Comparison of ENCODE assay signal across 18 cellular contexts in genomic region chr1:17887646-17888395, GRCh38.
DNase-seq lines count a peak whose midpoint lies in the region; ATAC-seq and TF ChIP-seq lines count a peak whose summit lies in the region.
"Had no signal": no experiment of that assay in that cellular context is flagged by ENCODE, and none has a peak within 500 bp of the region (broad histone marks: within the 10 kb centered on the region; RNA-seq: fewer than 3 reads in every experiment).

No MANE protein-coding gene starts in this region.

- H3K27ac ChIP-seq in endodermal cell (ENCODE audit: low read depth, low read length) (no peak overlapping the region), upper lobe of right lung (no peak overlapping the region)
- H3K27ac ChIP-seq: Peyer's patch had no signal

- H3K9me3 Mint-ChIP-seq in endodermal cell, result no peaks in the 10 kb centered on the region
- H3K9me3 Mint-ChIP-seq: T-cell had no signal

- no peak overlapping the region for H3K9ac ChIP-seq in endodermal cell (ENCODE audit: extremely low read depth, low read length, poor library complexity, severe bottlenecking)
- H3K9ac ChIP-seq: SK-N-SH had no signal

- H3K4me3 ChIP-seq in endodermal cell (ENCODE audit: low read length), result no peak overlapping the region
- no peak overlapping the region for H3K4me3 ChIP-seq in upper lobe of right lung
- H3K4me3 ChIP-seq: K562, Peyer's patch had no signal

- H3K27me3 Mint-ChIP-seq in endodermal cell (ENCODE audit: insufficient read depth), result peaks cover 31% of the 10 kb centered on the region

- no peaks in the 10 kb centered on the region for H3K9me3 ChIP-seq in endodermal cell (ENCODE audit: control insufficient read depth, low read length)
- H3K9me3 ChIP-seq in upper lobe of right lung, result no peaks in the 10 kb centered on the region
- H3K9me3 ChIP-seq: Peyer's patch, SK-N-SH had no signal

- DNase-seq in NCI-H82 (lab: John Stamatoyannopoulos, UW) (peak; percentile 46), NCI-H82 treated with DMSO at 0.1 percent for 48 hours (lab: John Stamatoyannopoulos, UW; ENCODE audit: unreplicated experiment) (no peak), NCI-H2196 (lab: John Stamatoyannopoulos, UW; ENCODE audit: unreplicated experiment) (peak; percentile 72), endodermal cell (peak; percentile 27), upper lobe of right lung (peak; percentile 46), T-helper 1 cell (no peak), RKO (ENCODE audit: low spot score) (no peak), activated gamma-delta T cell (lab: John Stamatoyannopoulos, UW) (no peak)
- DNase-seq: HCEC 1CT, NCI-H1436 treated with DMSO at 0.1 percent for 48 hours, NCI-H2081 treated with DMSO at 0.1 percent for 48 hours, NCI-H345, NCI-H748 treated with DMSO at 0.1 percent for 48 hours, Peyer's patch, Right ventricle myocardium superior, SK-N-SH, T-cell had no signal

- H3K36me3 ChIP-seq in endodermal cell (ENCODE audit: control insufficient read depth, insufficient read depth, low read length) (no peaks in the 10 kb centered on the region), upper lobe of right lung (no peaks in the 10 kb centered on the region)
- H3K36me3 ChIP-seq: Peyer's patch had no signal

- no peak overlapping the region for H3K27ac Mint-ChIP-seq in endodermal cell
- H3K27ac Mint-ChIP-seq: T-cell had no signal

- H3K4me1 Mint-ChIP-seq in endodermal cell, result no peaks in the 10 kb centered on the region
- H3K4me1 Mint-ChIP-seq: T-cell had no signal

- TF ChIP-seq CTCF in endodermal cell (conservative IDR thresholded peaks at IDR 0.05) (no peak), upper lobe of right lung (IDR thresholded peaks at IDR 0.05) (no peak)

- no peak overlapping the region for H3K4me3 Mint-ChIP-seq in endodermal cell
- H3K4me3 Mint-ChIP-seq: T-cell had no signal

- ATAC-seq in upper lobe of right lung, result no peak
- ATAC-seq: K562, T-cell had no signal

- no peaks in the 10 kb centered on the region for H3K36me3 Mint-ChIP-seq in endodermal cell (ENCODE audit: low read depth)
- H3K36me3 Mint-ChIP-seq: T-cell had no signal

- 87 to 90% methylated on average over 14 to 20 of the region's 20 CpGs for WGBS in endodermal cell (ENCODE audit: insufficient coverage in 1 of 2, insufficient read length in 1 of 2), 2 experiments

- intact Hi-C loops in upper lobe of right lung (cut with DNase I), result no loop called here

- peaks cover 10% of the 10 kb centered on the region for H3K27me3 ChIP-seq in endodermal cell (ENCODE audit: control insufficient read depth, insufficient read depth, low read length, poor library complexity, severe bottlenecking)
- H3K27me3 ChIP-seq in upper lobe of right lung, result peaks cover 15% of the 10 kb centered on the region
- H3K27me3 ChIP-seq: Peyer's patch had no signal

- H3K4me1 ChIP-seq in endodermal cell (ENCODE audit: control insufficient read depth, insufficient read depth, low read length) (no peaks in the 10 kb centered on the region), upper lobe of right lung (no peaks in the 10 kb centered on the region)
- H3K4me1 ChIP-seq: Peyer's patch had no signal

Comparison
In these comparisons a context has a peak if more than half of its experiments do, and no peak if none do; other contexts are left out.
1. DNase-seq: peak in NCI-H82 (single experiment), NCI-H2196 (single experiment), endodermal cell (single experiment) and upper lobe of right lung (single experiment); none in NCI-H82 treated with DMSO at 0.1 percent for 48 hours (single experiment), T-helper 1 cell (0 of 5), RKO (single experiment) and activated gamma-delta T cell (single experiment).